Comparison of ENCODE assay signal across 17 cellular contexts in the genomic region with DNA sequence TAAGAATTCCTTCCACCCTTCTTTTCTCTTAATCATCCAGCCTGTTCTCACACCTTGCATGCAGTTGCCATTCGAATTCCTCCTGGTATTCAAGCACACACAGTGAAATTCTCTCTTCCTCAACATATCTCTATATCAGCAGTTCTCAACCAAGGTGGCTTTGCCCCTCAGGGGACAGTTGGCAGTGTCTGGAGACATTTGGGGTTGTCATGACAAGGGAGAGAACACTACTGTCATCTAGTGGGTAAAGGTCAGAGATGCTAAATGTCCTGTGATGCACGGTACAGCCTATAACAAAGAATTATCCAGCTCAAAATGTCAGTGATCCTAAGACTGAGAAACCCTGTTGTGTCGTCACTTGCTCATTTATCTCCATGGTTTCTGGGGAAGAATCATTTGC.
"Had no signal": no experiment of that assay in that cellular context is flagged by ENCODE, and none has a peak within 500 bp of the region (broad histone marks: within the 10 kb centered on the region; RNA-seq: fewer than 3 reads in every experiment).

No MANE protein-coding gene starts in this region.

- FAIRE-seq: colon, endothelial cell of umbilical vein, pancreas had no signal

- ATAC-seq: activated T-cell treated with anti-CD3 and anti-CD28 coated beads, Interleukin-2, amount 50 U/mL, for 72 hours; naive thymus-derived CD8-positive, alpha-beta T cell; pancreas; stimulated activated naive B cell treated with anti-CD40 and anti-IgM and Interleukin-4, amounts not matched to agents 10 μg/mL and 1 μg/mL and 100 μg/mL, for 72 hours had no signal

- DNase-seq: activated CD4-positive, alpha-beta T cell treated with anti-CD3 and anti-CD28 coated beads for 4 hours; activated CD8-positive, alpha-beta memory T cell treated with anti-CD3 and anti-CD28 coated beads, Interleukin-2, amount 50 U/mL, for 48 hours; activated gamma-delta T cell; activated T-cell treated with anti-CD3 and anti-CD28 coated beads, Interleukin-2, amount 50 U/mL, for 72 hours; amniotic stem cell; caudate nucleus; esophagus squamous epithelium; hypothalamus; left ventricle myocardium inferior; naive thymus-derived CD8-positive, alpha-beta T cell; pancreas; sigmoid colon; spleen; stimulated activated naive B cell treated with anti-CD40 and anti-IgM and Interleukin-4, amounts not matched to agents 10 μg/mL and 1 μg/mL and 100 μg/mL, for 72 hours; thyroid gland had no signal
